16 cellular contexts compared by ENCODE assay signal in the genomic region with DNA sequence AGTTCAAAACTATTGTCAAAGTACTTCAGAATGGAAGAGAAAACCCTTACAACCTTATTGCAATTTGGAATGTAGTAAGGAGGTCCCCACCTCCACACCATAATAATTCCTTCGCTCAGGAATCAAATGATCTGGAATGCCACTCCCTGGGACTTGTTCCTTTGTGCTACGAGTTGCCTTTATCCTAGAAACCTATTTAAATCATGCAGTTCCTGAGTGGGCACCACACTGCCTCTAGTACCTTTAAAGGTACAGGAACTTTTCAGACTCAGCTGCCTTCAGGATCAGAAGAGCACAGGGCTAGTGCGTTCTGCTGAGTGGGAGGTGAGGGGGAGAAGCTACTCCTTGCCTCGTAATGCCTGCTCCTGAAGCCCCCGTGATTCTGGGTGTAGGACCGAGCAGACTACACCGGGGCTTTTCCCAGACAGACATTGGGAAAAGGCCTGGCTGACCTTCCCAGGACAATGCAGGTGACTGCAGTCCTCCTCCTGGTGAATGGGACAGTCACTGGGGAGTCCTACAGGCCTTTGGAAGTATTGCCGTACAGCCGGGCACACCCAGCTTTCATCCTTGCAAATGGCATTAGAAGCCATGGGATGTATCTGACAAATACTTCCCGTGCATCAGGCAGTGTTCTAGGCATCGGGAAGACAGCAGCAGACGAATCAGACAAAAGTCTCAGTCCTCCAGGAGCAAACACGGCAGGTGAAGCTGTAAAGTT. TPM values are rescaled to one million over a fixed set of nuclear protein-coding genes. Genes with fewer than 3 reads are reported as not detected.
DNase-seq lines count a peak whose midpoint lies in the region; ATAC-seq and TF ChIP-seq lines count a peak whose summit lies in the region.
"Had no signal": no experiment of that assay in that cellular context is flagged by ENCODE, and none has a peak within 500 bp of the region (broad histone marks: within the 10 kb centered on the region; RNA-seq: fewer than 3 reads in every experiment).

No MANE protein-coding gene starts in this region.

- peak; percentile 94 for ATAC-seq in Panc1
- ATAC-seq in HG03095 (IDR thresholded peaks at IDR 0.05; ENCODE audit: unreplicated experiment) = no peak

- no peaks in the 10 kb centered on the region for H3K4me1 ChIP-seq in Panc1 (ENCODE audit: control insufficient read depth, insufficient read depth, low read length)
- H3K4me1 ChIP-seq: pancreas had no signal

- peak; percentile 58; the same call in 1 of the 2 replicates for TF ChIP-seq CTCF in Panc1 (IDR thresholded peaks at IDR 0.05)
- peak; percentile 40 for TF ChIP-seq CTCF in epithelial cell of esophagus (IDR thresholded peaks at IDR 0.05; ENCODE audit: insufficient read depth, low read depth, low read length, missing control alignments)
- TF ChIP-seq CTCF in osteocyte (IDR thresholded peaks at IDR 0.05) = peak; percentile 18
- peak in 3 of 56 donors; percentile 12 to 28 (median 20) for TF ChIP-seq CTCF in dorsolateral prefrontal cortex (IDR thresholded peaks at IDR 0.05 in 54 of 56, conservative IDR thresholded peaks at IDR 0.05 in 2 of 56; ENCODE audit: low read depth in 1 of 56, partially characterized antibody in 56 of 56)

- intact Hi-C loops in Panc1 (cut with micrococcal nuclease; ENCODE audit: unreplicated experiment) = loop anchor here (10.0 kb wide), 1 partner anchor 74 kb away; no protein-coding TSS in a partner anchor
- intact Hi-C loops in dorsolateral prefrontal cortex (cut with DNase I) = no loop called here

- H3K4me3 ChIP-seq in Panc1 (ENCODE audit: low read depth in 2 of 2, low read length in 2 of 2) (no peak overlapping the region), epithelial cell of esophagus (ENCODE audit: low read length) (no peak overlapping the region), dorsolateral prefrontal cortex (no peak overlapping the region)
- H3K4me3 ChIP-seq: pancreas had no signal

- no peaks in the 10 kb centered on the region for H3K27me3 Mint-ChIP-seq in osteocyte (ENCODE audit: unreplicated experiment)
- H3K27me3 Mint-ChIP-seq: brain had no signal

- no peak overlapping the region for H3K27ac ChIP-seq in Panc1 (ENCODE audit: low read length)
- H3K27ac ChIP-seq in dorsolateral prefrontal cortex = peak overlapping the region in 1 of 59 donors; percentile 37
- H3K27ac ChIP-seq: pancreas had no signal

- BruUV-seq in Panc1 (replicated peaks; lab: Mats Ljungman, UMichigan) = no TSS peak

- H3K27me3 ChIP-seq in Panc1 (ENCODE audit: control insufficient read depth, insufficient read depth, low read length) (no peaks in the 10 kb centered on the region), dorsolateral prefrontal cortex (peaks cover 0 to 11% (median 0%) of the 10 kb centered on the region in 45 donors)
- H3K27me3 ChIP-seq: pancreas had no signal

- H3K9me3 ChIP-seq in Panc1 (ENCODE audit: control insufficient read depth, insufficient read depth, low read depth, low read length) = no peaks in the 10 kb centered on the region
- H3K9me3 ChIP-seq: pancreas had no signal

- POLR2A ChIA-PET in Panc1 (lab: Charles Lee) = interaction anchor here (1.1 kb wide), 1 partner anchor 82 kb away, joined by 3 read pairs; a partner anchor contains a TSS

- H3K36me3 Mint-ChIP-seq in osteocyte (ENCODE audit: unreplicated experiment) = peaks cover 1% of the 10 kb centered on the region

- H3K4me3 Mint-ChIP-seq in osteocyte (ENCODE audit: unreplicated experiment) = no peak overlapping the region
- H3K4me3 Mint-ChIP-seq: activated CD4-positive, alpha-beta T cell treated with anti-CD3 and anti-CD28 coated beads, Interleukin-2, amount 10 ng/mL, durations not matched to agents 7 days and 5 days had no signal

- peaks cover 4% of the 10 kb centered on the region for H3K9me3 Mint-ChIP-seq in osteocyte (ENCODE audit: unreplicated experiment)
- H3K9me3 Mint-ChIP-seq: activated CD4-positive, alpha-beta T cell treated with anti-CD3 and anti-CD28 coated beads, Interleukin-2, amount 10 ng/mL, durations not matched to agents 7 days and 5 days; activated T-helper 2 cell treated with anti-CD3 and anti-CD28 coated beads, Interferon-gamma antibody, Interleukin-2, Interleukin-4, amounts not matched to agents 10 μg/mL and 5 μg/mL and 100 μg/mL, durations not matched to agents 14 hours and 24 hours and 36 hours had no signal

- peak; percentile 20 for DNase-seq in DMS 273 (lab: John Stamatoyannopoulos, UW; ENCODE audit: unreplicated experiment)
- no peak for DNase-seq in DMS 273 treated with DMSO at 0.1 percent for 48 hours (lab: John Stamatoyannopoulos, UW)
- no peak for DNase-seq in Panc1 (ENCODE audit: low read depth, low spot score)
- no peak for DNase-seq in epithelial cell of esophagus (ENCODE audit: low read depth)
- DNase-seq in osteocyte (ENCODE audit: extremely low spot score, unreplicated experiment) = no peak
- no peak for DNase-seq in activated T-cell treated with anti-CD3 and anti-CD28 coated beads, Interleukin-2, amount 50 U/mL, for 1 hour
- DNase-seq in dorsolateral prefrontal cortex = no peak
- DNase-seq: activated CD4-positive, alpha-beta T cell treated with anti-CD3 and anti-CD28 coated beads, Interleukin-2, amount 10 ng/mL, durations not matched to agents 7 days and 5 days; DMS153; erythroblast; mesenchymal stem cell; NCI-H2081 treated with DMSO at 0.1 percent for 48 hours; pancreas had no signal

- no peaks in the 10 kb centered on the region for H3K4me1 Mint-ChIP-seq in osteocyte (ENCODE audit: unreplicated experiment)
- H3K4me1 Mint-ChIP-seq: activated CD4-positive, alpha-beta T cell treated with anti-CD3 and anti-CD28 coated beads, Interleukin-2, amount 10 ng/mL, durations not matched to agents 7 days and 5 days had no signal

- H3K27ac Mint-ChIP-seq in osteocyte (ENCODE audit: unreplicated experiment) = no peak overlapping the region
- H3K27ac Mint-ChIP-seq: activated CD4-positive, alpha-beta T cell treated with anti-CD3 and anti-CD28 coated beads, Interleukin-2, amount 10 ng/mL, durations not matched to agents 7 days and 5 days; activated T-helper 2 cell treated with anti-CD3 and anti-CD28 coated beads, Interferon-gamma antibody, Interleukin-2, Interleukin-4, amounts not matched to agents 10 μg/mL and 5 μg/mL and 100 μg/mL, durations not matched to agents 14 hours and 24 hours and 36 hours had no signal

- CTCF ChIA-PET in Panc1 (lab: Charles Lee) = interaction anchor here (0.6 to 1.8 kb wide), 2 partner anchors 12 to 143 kb away, joined by 4 to 5 read pairs; no protein-coding TSS in a partner anchor

- H3K36me3 ChIP-seq in Panc1 (ENCODE audit: control insufficient read depth, insufficient read depth, low read length) = no peaks in the 10 kb centered on the region
- H3K36me3 ChIP-seq: pancreas had no signal

- in situ Hi-C loops in Panc1 (cut with HindIII; ENCODE audit: low pct_unique_long_range_greater_than_20kb, low sequenced_read_pairs) = no loop called here

RNA-seq across cellular contexts. Expression of a gene that starts 11.8 kb away (rescaled TPM):
- total RNA-seq in Panc1 (2021; ENCODE audit: unreplicated experiment) (22.7 TPM), osteocyte (61.7 and 67.2 TPM in 2 replicates), dorsolateral prefrontal cortex (100 to 1,000 TPM in 108 of 120 experiments, 10 to 100 TPM in 12; 53.6 to 634 (median 180) TPM)
- polyA plus RNA-seq in Panc1 (2012; ENCODE audit: insufficient read length) = 43.9 TPM
- total RNA-seq: activated CD4-positive, alpha-beta T cell treated with anti-CD3 and anti-CD28 coated beads, Interleukin-2, amount 10 ng/mL, durations not matched to agents 7 days and 5 days had no signal

RNA-seq across cellular contexts. Expression of a gene that starts 19.5 kb away (rescaled TPM):
- total RNA-seq in Panc1 (2021; ENCODE audit: unreplicated experiment) = 27.0 TPM
- polyA plus RNA-seq in Panc1 (2012; ENCODE audit: insufficient read length) = 56.3 TPM
- total RNA-seq in osteocyte = 20.4 and 22.0 TPM in 2 replicates
- total RNA-seq in dorsolateral prefrontal cortex = 10 to 100 TPM; 17.1 to 34.4 (median 25.3) TPM
